In genomic region chrX:12987340-12987739, GRCh38 we compare ENCODE assay signal across 29 cellular contexts. TPM values are rescaled to one million over a fixed set of nuclear protein-coding genes. Genes with fewer than 3 reads are reported as not detected.
A peak's percentile ranks its signal among the peaks of the same experiment; 100 is the strongest.
DNase-seq lines count a peak whose midpoint lies in the region; ATAC-seq and TF ChIP-seq lines count a peak whose summit lies in the region.
"Had no signal": no experiment of that assay in that cellular context is flagged by ENCODE, and none has a peak within 500 bp of the region (broad histone marks: within the 10 kb centered on the region; RNA-seq: fewer than 3 reads in every experiment).

No MANE protein-coding gene starts in this region.

- no peak overlapping the region for H3K27ac ChIP-seq in CD8-positive, alpha-beta T cell (ENCODE audit: low read depth, low read length)
- H3K27ac ChIP-seq in VCaP (peak overlapping the region; percentile 89), epithelial cell of prostate (peak overlapping the region; percentile 75)
- H3K27ac ChIP-seq: brain microvascular endothelial cell, parathyroid adenoma, Peyer's patch, upper lobe of left lung had no signal

- CTCF ChIA-PET in activated CD8-positive, alpha-beta T cell treated with anti-CD3 and anti-CD28 coated beads for 36 hours (lab: Charles Lee): interaction anchor here (1.6 to 3.6 kb wide), 2 partner anchors 41 to 73 kb away, joined by 3 to 20 read pairs; no protein-coding TSS in a partner anchor
- CTCF ChIA-PET in activated CD8-positive, alpha-beta T cell treated with anti-CD3 and anti-CD28 coated beads, Interleukin-2, amount 10 ng/mL, durations not matched to agents 7 days and 5 days (lab: Charles Lee): interaction anchor here (0.9 to 3.2 kb wide), 5 partner anchors 12 to 501 kb away, joined by 4 to 16 read pairs (median 5); no protein-coding TSS in a partner anchor
- CTCF ChIA-PET in CD8-positive, alpha-beta T cell (lab: Charles Lee): no interaction called here

- peaks cover 49% of the 10 kb centered on the region for H3K4me1 ChIP-seq in CD8-positive, alpha-beta T cell (ENCODE audit: insufficient read depth, low read length)
- H3K4me1 ChIP-seq: parathyroid adenoma, Peyer's patch had no signal

- no peak overlapping the region for H3K4me3 ChIP-seq in CD8-positive, alpha-beta T cell (ENCODE audit: low read depth, low read length)
- H3K4me3 ChIP-seq: HAP-1, Peyer's patch, upper lobe of left lung had no signal

- no peaks in the 10 kb centered on the region for H3K9me3 ChIP-seq in CD8-positive, alpha-beta T cell (ENCODE audit: low read length)
- H3K9me3 ChIP-seq: Peyer's patch, upper lobe of left lung had no signal

- no peaks in the 10 kb centered on the region for H3K27me3 Mint-ChIP-seq in activated CD8-positive, alpha-beta T cell treated with anti-CD3 and anti-CD28 coated beads for 36 hours
- no peaks in the 10 kb centered on the region for H3K27me3 Mint-ChIP-seq in activated CD8-positive, alpha-beta T cell treated with anti-CD3 and anti-CD28 coated beads, Interleukin-2, amount 10 ng/mL, durations not matched to agents 7 days and 5 days (ENCODE audit: low read depth)
- H3K27me3 Mint-ChIP-seq in CD8-positive, alpha-beta T cell (ENCODE audit: low read depth): no peaks in the 10 kb centered on the region
- H3K27me3 Mint-ChIP-seq: B cell had no signal

- POLR2A ChIA-PET in activated CD8-positive, alpha-beta T cell treated with anti-CD3 and anti-CD28 coated beads for 36 hours (lab: Charles Lee): interaction anchor here (0.8 kb wide), 1 partner anchor 17 kb away, joined by 3 read pairs; no protein-coding TSS in a partner anchor
- POLR2A ChIA-PET in activated CD8-positive, alpha-beta T cell treated with anti-CD3 and anti-CD28 coated beads, Interleukin-2, amount 10 ng/mL, durations not matched to agents 7 days and 5 days (lab: Charles Lee): interaction anchor here (1.5 kb wide), 1 partner anchor 10 kb away, joined by 6 read pairs; no protein-coding TSS in a partner anchor
- POLR2A ChIA-PET in CD8-positive, alpha-beta T cell (lab: Charles Lee): interaction anchor here (0.7 to 1.2 kb wide), 4 partner anchors 9 to 105 kb away, joined by 3 to 4 read pairs (median 4); no protein-coding TSS in a partner anchor

- TF ChIP-seq CTCF in activated CD8-positive, alpha-beta T cell treated with anti-CD3 and anti-CD28 coated beads for 36 hours (IDR thresholded peaks at IDR 0.05): no peak
- no peak for TF ChIP-seq CTCF in CD8-positive, alpha-beta T cell (IDR thresholded peaks at IDR 0.05)
- no peak for TF ChIP-seq CTCF in VCaP (conservative IDR thresholded peaks at IDR 0.05)

- H3K4me3 Mint-ChIP-seq in activated CD8-positive, alpha-beta T cell treated with anti-CD3 and anti-CD28 coated beads for 36 hours: no peak overlapping the region
- H3K4me3 Mint-ChIP-seq in activated CD8-positive, alpha-beta T cell treated with anti-CD3 and anti-CD28 coated beads, Interleukin-2, amount 10 ng/mL, durations not matched to agents 7 days and 5 days: no peak overlapping the region
- H3K4me3 Mint-ChIP-seq in CD8-positive, alpha-beta T cell: no peak overlapping the region
- H3K4me3 Mint-ChIP-seq: B cell, neural crest cell had no signal

- no peak for ATAC-seq in activated CD8-positive, alpha-beta T cell treated with anti-CD3 and anti-CD28 coated beads for 36 hours
- ATAC-seq in activated CD8-positive, alpha-beta T cell treated with anti-CD3 and anti-CD28 coated beads, Interleukin-2, amount 10 ng/mL, durations not matched to agents 7 days and 5 days: no peak
- ATAC-seq in CD8-positive, alpha-beta T cell: no peak
- no peak for ATAC-seq in HG02678 (IDR thresholded peaks at IDR 0.05; ENCODE audit: unreplicated experiment)

- peak overlapping the region; percentile 97 for H3K27ac Mint-ChIP-seq in activated CD8-positive, alpha-beta T cell treated with anti-CD3 and anti-CD28 coated beads for 36 hours
- H3K27ac Mint-ChIP-seq in activated CD8-positive, alpha-beta T cell treated with anti-CD3 and anti-CD28 coated beads, Interleukin-2, amount 10 ng/mL, durations not matched to agents 7 days and 5 days: no peak overlapping the region
- H3K27ac Mint-ChIP-seq in CD8-positive, alpha-beta T cell: peak overlapping the region; percentile 99

- no peak for DNase-seq in activated CD8-positive, alpha-beta T cell treated with anti-CD3 and anti-CD28 coated beads for 36 hours
- DNase-seq in activated CD8-positive, alpha-beta T cell treated with anti-CD3 and anti-CD28 coated beads, Interleukin-2, amount 10 ng/mL, durations not matched to agents 7 days and 5 days: no peak
- no peak for DNase-seq in CD8-positive, alpha-beta T cell
- DNase-seq in epithelial cell of prostate (ENCODE audit: low read depth, low spot score) (no peak), NCI-H2171 treated with DMSO at 0.1 percent for 48 hours (lab: John Stamatoyannopoulos, UW) (no peak), mucosa of gallbladder (ENCODE audit: low spot score) (no peak)
- DNase-seq: activated CD4-positive, alpha-beta T cell treated with anti-CD3 and anti-CD28 coated beads for 4 hours; activated effector memory CD4-positive, alpha-beta T cell treated with Interleukin-2 at 50 U/mL for 16 hours; brain microvascular endothelial cell; DMS53; NCI-H1105 treated with DMSO at 0.1 percent for 48 hours; NCI-H1930; NCI-H2227 treated with DMSO at 0.1 percent for 48 hours; NCI-H526 treated with DMSO at 0.1 percent for 48 hours; Peyer's patch; SIG-M5; stimulated activated CD4-positive, alpha-beta T cell treated with anti-CD3 and anti-CD28 coated beads, Interleukin-2, amount 100 ng/mL, for 24 hours; upper lobe of left lung had no signal

- H3K27me3 ChIP-seq in CD8-positive, alpha-beta T cell (ENCODE audit: insufficient read depth, low read length): no peaks in the 10 kb centered on the region
- H3K27me3 ChIP-seq: brain microvascular endothelial cell, Peyer's patch, upper lobe of left lung had no signal

- intact Hi-C loops in activated CD8-positive, alpha-beta T cell treated with anti-CD3 and anti-CD28 coated beads for 36 hours (cut with micrococcal nuclease): loop anchor here (5.0 kb wide), 1 partner anchor 35 kb away; no protein-coding TSS in a partner anchor
- intact Hi-C loops in CD8-positive, alpha-beta T cell (cut with DNase I, micrococcal nuclease): loop anchor here in 1 of 2 experiments (5.0 kb wide), 1 partner anchor 40 kb away; no protein-coding TSS in a partner anchor

- no peaks in the 10 kb centered on the region for H3K36me3 ChIP-seq in CD8-positive, alpha-beta T cell (ENCODE audit: insufficient read depth, low read length)
- H3K36me3 ChIP-seq: brain microvascular endothelial cell, HAP-1, Peyer's patch, upper lobe of left lung had no signal

- H3K9me3 Mint-ChIP-seq in activated CD8-positive, alpha-beta T cell treated with anti-CD3 and anti-CD28 coated beads for 36 hours: peaks cover 3% of the 10 kb centered on the region
- H3K9me3 Mint-ChIP-seq in activated CD8-positive, alpha-beta T cell treated with anti-CD3 and anti-CD28 coated beads, Interleukin-2, amount 10 ng/mL, durations not matched to agents 7 days and 5 days (ENCODE audit: insufficient read depth): peaks cover 9% of the 10 kb centered on the region
- H3K9me3 Mint-ChIP-seq in CD8-positive, alpha-beta T cell: peaks cover 4% of the 10 kb centered on the region

- peaks cover 68% of the 10 kb centered on the region for H3K4me1 Mint-ChIP-seq in activated CD8-positive, alpha-beta T cell treated with anti-CD3 and anti-CD28 coated beads for 36 hours (ENCODE audit: low read depth)
- peaks cover 59% of the 10 kb centered on the region for H3K4me1 Mint-ChIP-seq in activated CD8-positive, alpha-beta T cell treated with anti-CD3 and anti-CD28 coated beads, Interleukin-2, amount 10 ng/mL, durations not matched to agents 7 days and 5 days (ENCODE audit: low read depth)
- H3K4me1 Mint-ChIP-seq in CD8-positive, alpha-beta T cell (ENCODE audit: low read depth): peaks cover 67% of the 10 kb centered on the region

- H3K36me3 Mint-ChIP-seq in activated CD8-positive, alpha-beta T cell treated with anti-CD3 and anti-CD28 coated beads for 36 hours (ENCODE audit: low read depth): peaks cover 8% of the 10 kb centered on the region
- H3K36me3 Mint-ChIP-seq in activated CD8-positive, alpha-beta T cell treated with anti-CD3 and anti-CD28 coated beads, Interleukin-2, amount 10 ng/mL, durations not matched to agents 7 days and 5 days (ENCODE audit: low read depth): peaks cover 18% of the 10 kb centered on the region
- peaks cover 3% of the 10 kb centered on the region for H3K36me3 Mint-ChIP-seq in CD8-positive, alpha-beta T cell

RNA-seq across cellular contexts. Expression of gene TMSB4X, which starts 12.4 kb away (rescaled TPM):
- 1,000 to 10,000 TPM; 5,169 to 5,393 TPM for total RNA-seq in activated CD8-positive, alpha-beta T cell treated with anti-CD3 and anti-CD28 coated beads for 36 hours
- total RNA-seq in activated CD8-positive, alpha-beta T cell treated with anti-CD3 and anti-CD28 coated beads, Interleukin-2, amount 10 ng/mL, durations not matched to agents 7 days and 5 days: 1,000 to 10,000 TPM; 8,800 to 8,961 TPM
- total RNA-seq in CD8-positive, alpha-beta T cell: 1,000 to 10,000 TPM; 2,374 to 2,465 TPM
- 4,832 TPM for total RNA-seq in mucosa of gallbladder

RNA-seq across cellular contexts. Expression of gene FAM9C, which starts 57.1 kb away (rescaled TPM):
- not detected for total RNA-seq in activated CD8-positive, alpha-beta T cell treated with anti-CD3 and anti-CD28 coated beads for 36 hours
- total RNA-seq in activated CD8-positive, alpha-beta T cell treated with anti-CD3 and anti-CD28 coated beads, Interleukin-2, amount 10 ng/mL, durations not matched to agents 7 days and 5 days: not detected
- total RNA-seq in CD8-positive, alpha-beta T cell: not detected
- total RNA-seq in mucosa of gallbladder: not detected
- total RNA-seq: A673, B cell, chondrocyte, G401, liver, M059J had no signal
